ENCODE assay signal across 17 cellular contexts in the genomic region with DNA sequence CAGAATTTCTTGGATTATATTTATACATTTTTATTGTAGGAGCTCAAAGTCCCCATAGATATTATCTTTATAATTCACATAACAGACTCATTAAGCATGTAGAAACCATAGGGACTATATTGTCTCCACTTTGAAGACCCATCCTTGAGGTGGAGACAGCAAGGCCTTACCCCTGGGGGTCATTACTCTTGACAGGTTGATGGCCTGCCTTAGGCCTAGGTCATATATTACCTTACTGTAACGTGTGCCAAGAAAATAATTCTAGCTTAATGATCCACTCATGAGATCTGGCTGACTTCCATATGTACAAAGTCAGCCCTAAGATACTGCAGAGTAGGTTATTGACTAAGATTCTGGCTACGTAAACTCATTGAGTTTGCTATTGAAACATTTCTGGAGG.
A peak's percentile ranks its signal among the peaks of the same experiment; 100 is the strongest.
DNase-seq lines count a peak whose midpoint lies in the region; ATAC-seq and TF ChIP-seq lines count a peak whose summit lies in the region.
"Had no signal": no experiment of that assay in that cellular context is flagged by ENCODE, and none has a peak within 500 bp of the region (broad histone marks: within the 10 kb centered on the region; RNA-seq: fewer than 3 reads in every experiment).

No MANE protein-coding gene starts in this region.

- TF ChIP-seq CTCF in colonic mucosa (IDR thresholded peaks at IDR 0.05) = no peak

- H3K27ac ChIP-seq in colonic mucosa = peak overlapping the region; percentile 35
- H3K27ac ChIP-seq: C4-2B, GM23248 had no signal

- intact Hi-C loops in colonic mucosa (cut with DNase I) = no loop called here

- no peaks in the 10 kb centered on the region for H3K27me3 ChIP-seq in colonic mucosa

- no peaks in the 10 kb centered on the region for H3K4me1 Mint-ChIP-seq in activated naive CD4-positive, alpha-beta T cell treated with anti-CD3 and anti-CD28 coated beads, Interleukin-2, amount 10 ng/mL, durations not matched to agents 7 days and 5 days

- peaks cover 3% of the 10 kb centered on the region for H3K9me3 Mint-ChIP-seq in activated naive CD4-positive, alpha-beta T cell treated with anti-CD3 and anti-CD28 coated beads, Interleukin-2, amount 10 ng/mL, durations not matched to agents 7 days and 5 days

- no peak overlapping the region for H3K27ac Mint-ChIP-seq in activated naive CD4-positive, alpha-beta T cell treated with anti-CD3 and anti-CD28 coated beads, Interleukin-2, amount 10 ng/mL, durations not matched to agents 7 days and 5 days

- DNase-seq in HT-29 (ENCODE audit: low spot score) = peak; percentile 53
- DNase-seq in NCI-H1105 (lab: John Stamatoyannopoulos, UW) = peak; percentile 54
- peak; percentile 42 for DNase-seq in colonic mucosa
- DNase-seq in mucosa of gallbladder (ENCODE audit: low spot score) = peak; percentile 44
- no peak for DNase-seq in activated naive CD4-positive, alpha-beta T cell treated with anti-CD3 and anti-CD28 coated beads, Interleukin-2, amount 10 ng/mL, durations not matched to agents 7 days and 5 days
- no peak for DNase-seq in T1000 (lab: John Stamatoyannopoulos, UW)
- no peak for DNase-seq in DMS114 treated with DMSO at 0.1 percent for 48 hours (lab: John Stamatoyannopoulos, UW; ENCODE audit: unreplicated experiment)
- DNase-seq: AML-193, GM23248, NCI-H187, NCI-H2107, NCI-H526 treated with DMSO at 0.1 percent for 48 hours had no signal

- no peaks in the 10 kb centered on the region for H3K36me3 Mint-ChIP-seq in activated naive CD4-positive, alpha-beta T cell treated with anti-CD3 and anti-CD28 coated beads, Interleukin-2, amount 10 ng/mL, durations not matched to agents 7 days and 5 days

- H3K9ac ChIP-seq in colonic mucosa (ENCODE audit: low read depth in 2 of 2, low read length in 2 of 2) = no peak overlapping the region
- H3K9ac ChIP-seq: GM23248 had no signal

- no peaks in the 10 kb centered on the region for H3K36me3 ChIP-seq in colonic mucosa
- H3K36me3 ChIP-seq: HAP-1 had no signal

- no peaks in the 10 kb centered on the region for H3K9me3 ChIP-seq in colonic mucosa
- H3K9me3 ChIP-seq: HAP-1 had no signal

- no peak overlapping the region for H3K4me3 Mint-ChIP-seq in activated naive CD4-positive, alpha-beta T cell treated with anti-CD3 and anti-CD28 coated beads, Interleukin-2, amount 10 ng/mL, durations not matched to agents 7 days and 5 days

- no peaks in the 10 kb centered on the region for H3K4me1 ChIP-seq in colonic mucosa
- H3K4me1 ChIP-seq: HAP-1 had no signal

- H3K27me3 Mint-ChIP-seq in activated naive CD4-positive, alpha-beta T cell treated with anti-CD3 and anti-CD28 coated beads, Interleukin-2, amount 10 ng/mL, durations not matched to agents 7 days and 5 days = no peaks in the 10 kb centered on the region

- CTCF ChIA-PET in activated naive CD4-positive, alpha-beta T cell treated with anti-CD3 and anti-CD28 coated beads, Interleukin-2, amount 10 ng/mL, durations not matched to agents 7 days and 5 days (lab: Charles Lee) = interaction anchor here (1.1 kb wide), 1 partner anchor 83 kb away, joined by 3 read pairs; no protein-coding TSS in a partner anchor

- H3K4me3 ChIP-seq in colonic mucosa = no peak overlapping the region
- H3K4me3 ChIP-seq: GM23248, HAP-1, K562 had no signal

- ATAC-seq in GM21717 (IDR thresholded peaks at IDR 0.05; ENCODE audit: unreplicated experiment) = no peak
- ATAC-seq: K562, Right ventricle myocardium inferior had no signal

Comparison
In these comparisons a context has a peak if more than half of its experiments do, and no peak if none do; other contexts are left out.
1. DNase-seq: peak in HT-29 (single experiment), NCI-H1105 (single experiment), colonic mucosa (single experiment) and mucosa of gallbladder (single experiment); none in activated naive CD4-positive, alpha-beta T cell treated with anti-CD3 and anti-CD28 coated beads, Interleukin-2, amount 10 ng/mL, durations not matched to agents 7 days and 5 days (single experiment), T1000 (single experiment) and DMS114 treated with DMSO at 0.1 percent for 48 hours (single experiment).